Comparison of ENCODE assay signal across 19 cellular contexts in genomic region chr16:51012396-51012795, GRCh38.
DNase-seq lines count a peak whose midpoint lies in the region; FAIRE-seq and TF ChIP-seq lines count a peak whose summit lies in the region.
"Had no signal": no experiment of that assay in that cellular context is flagged by ENCODE, and none has a peak within 500 bp of the region (broad histone marks: within the 10 kb centered on the region; RNA-seq: fewer than 3 reads in every experiment).

No MANE protein-coding gene starts in this region.

- H4K20me1 ChIP-seq in astrocyte (ENCODE audit: insufficient read depth, low read length), result no peaks in the 10 kb centered on the region
- H4K20me1 ChIP-seq in OCI-LY7 (ENCODE audit: insufficient read depth, low read length), result no peaks in the 10 kb centered on the region

- no peak overlapping the region for H3K4me3 Mint-ChIP-seq in Calu3 (ENCODE audit: low read depth, unreplicated experiment)
- no peak overlapping the region for H3K4me3 Mint-ChIP-seq in astrocyte (ENCODE audit: unreplicated experiment)
- H3K4me3 Mint-ChIP-seq in progenitor cell of endocrine pancreas (ENCODE audit: low read depth), result no peak overlapping the region
- H3K4me3 Mint-ChIP-seq: B cell; CD8-positive, alpha-beta T cell; H9 had no signal

- CTCF ChIA-PET in Calu3 (lab: Charles Lee) (no interaction called here), OCI-LY7 (lab: Charles Lee; ENCODE audit: unreplicated experiment) (no interaction called here)

- BruUV-seq in Calu3 (replicated peaks; lab: Mats Ljungman, UMichigan) (no TSS peak), OCI-LY7 (replicated peaks; lab: Mats Ljungman, UMichigan) (no TSS peak)

- intact Hi-C loops in Calu3 (cut with micrococcal nuclease; ENCODE audit: unreplicated experiment), result no loop called here
- intact Hi-C loops in OCI-LY7 (cut with micrococcal nuclease; ENCODE audit: unreplicated experiment), result no loop called here

- H3K27me3 Mint-ChIP-seq in Calu3 (ENCODE audit: unreplicated experiment), result peaks cover 91% of the 10 kb centered on the region
- H3K27me3 Mint-ChIP-seq in astrocyte (ENCODE audit: low read depth, unreplicated experiment), result no peaks in the 10 kb centered on the region
- H3K27me3 Mint-ChIP-seq in progenitor cell of endocrine pancreas, result peaks cover 12% of the 10 kb centered on the region

- H3K9me2 ChIP-seq in OCI-LY7 (ENCODE audit: insufficient read depth, low read length), result no peaks in the 10 kb centered on the region

- H3K36me3 Mint-ChIP-seq in Calu3 (ENCODE audit: insufficient read depth, unreplicated experiment) (no peaks in the 10 kb centered on the region), astrocyte (ENCODE audit: low read depth, unreplicated experiment) (no peaks in the 10 kb centered on the region), progenitor cell of endocrine pancreas (ENCODE audit: insufficient read depth) (no peaks in the 10 kb centered on the region)
- H3K36me3 Mint-ChIP-seq: CD8-positive, alpha-beta T cell had no signal

- H3K9ac ChIP-seq in astrocyte (ENCODE audit: low read length), result no peak overlapping the region
- H3K9ac ChIP-seq: BLaER1 treated with 17β-estradiol and CSF1 and Interleukin-3, amounts not matched to agents 10 nM and 100 nM had no signal

- H3K36me3 ChIP-seq in astrocyte (ENCODE audit: insufficient read depth, low read length) (no peaks in the 10 kb centered on the region), OCI-LY7 (ENCODE audit: insufficient read depth, low read length) (no peaks in the 10 kb centered on the region)
- H3K36me3 ChIP-seq: BLaER1 treated with 17β-estradiol and CSF1 and Interleukin-3, amounts not matched to agents 10 nM and 100 nM had no signal

- peak; percentile 46 for DNase-seq in Calu3
- peak; percentile 4 for DNase-seq in astrocyte (ENCODE audit: low read depth)
- peak; percentile 91 for DNase-seq in islet precursor cell
- DNase-seq in progenitor cell of endocrine pancreas (ENCODE audit: low spot score, unreplicated experiment), result no peak
- no peak for DNase-seq in OCI-LY7 (ENCODE audit: low spot score)
- DNase-seq in activated effector memory CD4-positive, alpha-beta T cell treated with Interleukin-2 at 50 U/mL for 16 hours, result no peak
- no peak for DNase-seq in DMS79 treated with DMSO at 0.1 percent for 48 hours (lab: John Stamatoyannopoulos, UW)
- DNase-seq: CD8-positive, alpha-beta T cell; DMS153; DMS79; H9; IMR-90 had no signal

- no peak overlapping the region for H3K27ac Mint-ChIP-seq in Calu3 (ENCODE audit: unreplicated experiment)
- peak overlapping the region; percentile 50 for H3K27ac Mint-ChIP-seq in astrocyte (ENCODE audit: unreplicated experiment)
- peak overlapping the region; percentile 92 for H3K27ac Mint-ChIP-seq in progenitor cell of endocrine pancreas
- H3K27ac Mint-ChIP-seq: B cell; CD8-positive, alpha-beta T cell; H9 had no signal

- no peak for FAIRE-seq in astrocyte (lab: Jason Lieb, UNC)
- FAIRE-seq: D721Med, GM12878, GM19239, H1, K562 had no signal

- no peak overlapping the region for H3K27ac ChIP-seq in astrocyte (ENCODE audit: low read depth, low read length)
- H3K27ac ChIP-seq in OCI-LY7 (ENCODE audit: low read depth, low read length, poor library complexity, severe bottlenecking), result no peak overlapping the region
- H3K27ac ChIP-seq: BLaER1 treated with 17β-estradiol and CSF1 and Interleukin-3, amounts not matched to agents 10 nM and 100 nM had no signal

- POLR2A ChIA-PET in OCI-LY7 (lab: Charles Lee), result no interaction called here

- no peaks in the 10 kb centered on the region for H3K79me2 ChIP-seq in astrocyte (ENCODE audit: insufficient read depth, low read length)
- H3K79me2 ChIP-seq in OCI-LY7 (ENCODE audit: insufficient read depth, low read depth, low read length), result no peaks in the 10 kb centered on the region

- H3K4me1 Mint-ChIP-seq in Calu3 (ENCODE audit: low read depth, unreplicated experiment) (no peaks in the 10 kb centered on the region), astrocyte (ENCODE audit: low read depth, unreplicated experiment) (peaks cover 14% of the 10 kb centered on the region), progenitor cell of endocrine pancreas (ENCODE audit: low read depth) (peaks cover 20% of the 10 kb centered on the region)
- H3K4me1 Mint-ChIP-seq: B cell had no signal

- no peaks in the 10 kb centered on the region for H3K27me3 ChIP-seq in astrocyte (ENCODE audit: insufficient read depth, low read length)
- H3K27me3 ChIP-seq: BLaER1 treated with 17β-estradiol and CSF1 and Interleukin-3, amounts not matched to agents 10 nM and 100 nM had no signal

- H3K4me2 ChIP-seq in astrocyte (ENCODE audit: low read length) (no peak overlapping the region), OCI-LY7 (ENCODE audit: low read length) (no peak overlapping the region)
- H3K4me2 ChIP-seq: BLaER1 treated with 17β-estradiol and CSF1 and Interleukin-3, amounts not matched to agents 10 nM and 100 nM had no signal

- H3K9me3 Mint-ChIP-seq in Calu3 (ENCODE audit: low read depth, unreplicated experiment) (no peaks in the 10 kb centered on the region), astrocyte (ENCODE audit: unreplicated experiment) (peaks cover 3% of the 10 kb centered on the region), progenitor cell of endocrine pancreas (ENCODE audit: low read depth) (peaks cover 12% of the 10 kb centered on the region)

- TF ChIP-seq CTCF in Calu3 (IDR thresholded peaks at IDR 0.05; ENCODE audit: unreplicated experiment) (no peak), astrocyte (IDR thresholded peaks at IDR 0.05; ENCODE audit: insufficient read depth, low read depth, low read length) (no peak), progenitor cell of endocrine pancreas (IDR thresholded peaks at IDR 0.05; ENCODE audit: unreplicated experiment) (no peak), OCI-LY7 (conservative IDR thresholded peaks at IDR 0.05; ENCODE audit: low read length) (no peak)

- H2AFZ ChIP-seq in astrocyte (ENCODE audit: low read depth, low read length) (no peak overlapping the region), OCI-LY7 (ENCODE audit: low read length) (no peak overlapping the region)

- H3K4me3 ChIP-seq in astrocyte (ENCODE audit: insufficient read depth, low read depth, low read length) (no peak overlapping the region), OCI-LY7 (ENCODE audit: low read depth, low read length, poor library complexity, severe bottlenecking) (no peak overlapping the region)
- H3K4me3 ChIP-seq: BLaER1 treated with 17β-estradiol and CSF1 and Interleukin-3, amounts not matched to agents 10 nM and 100 nM; GM12878; K562 had no signal

- H3K4me1 ChIP-seq in astrocyte (ENCODE audit: insufficient read depth, low read length) (no peaks in the 10 kb centered on the region), OCI-LY7 (ENCODE audit: insufficient read depth, low read length, poor library complexity, severe bottlenecking) (no peaks in the 10 kb centered on the region)
- H3K4me1 ChIP-seq: BLaER1 treated with 17β-estradiol and CSF1 and Interleukin-3, amounts not matched to agents 10 nM and 100 nM had no signal

- H3K9me3 ChIP-seq in astrocyte (ENCODE audit: insufficient read depth, low read depth, low read length) (no peaks in the 10 kb centered on the region), OCI-LY7 (ENCODE audit: low read length) (no peaks in the 10 kb centered on the region)

Comparison
In these comparisons a context has a peak if more than half of its experiments do, and no peak if none do; other contexts are left out.
1. DNase-seq: peak in Calu3 (single experiment), astrocyte (single experiment) and islet precursor cell (single experiment); none in progenitor cell of endocrine pancreas (single experiment), OCI-LY7 (single experiment), activated effector memory CD4-positive, alpha-beta T cell treated with Interleukin-2 at 50 U/mL for 16 hours (single experiment) and DMS79 treated with DMSO at 0.1 percent for 48 hours (single experiment).